23 cellular contexts compared by ENCODE assay signal in the genomic region with DNA sequence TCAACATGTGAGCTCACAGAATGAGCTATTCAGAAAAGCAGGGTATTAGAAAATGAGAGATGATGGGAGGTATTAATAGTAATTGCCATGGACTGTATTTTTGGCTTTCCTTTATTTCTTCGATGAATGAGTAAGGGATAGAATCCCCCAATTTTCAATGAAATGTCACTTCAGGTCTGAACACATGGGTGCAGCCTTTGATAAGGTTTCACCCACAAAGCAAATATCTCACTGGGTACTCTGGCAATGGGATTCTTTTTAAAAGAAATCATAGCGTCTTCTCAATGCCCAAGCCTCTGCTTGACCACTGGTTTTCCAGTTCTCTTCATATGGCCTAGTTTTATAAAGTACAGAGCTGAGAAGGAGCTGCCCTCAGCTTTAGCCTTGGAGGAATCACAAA.
"Had no signal": no experiment of that assay in that cellular context is flagged by ENCODE, and none has a peak within 500 bp of the region (broad histone marks: within the 10 kb centered on the region; RNA-seq: fewer than 3 reads in every experiment).

No MANE protein-coding gene starts in this region.

- H3K27ac ChIP-seq: foreskin keratinocyte, transverse colon had no signal

- ATAC-seq: activated CD4-positive, alpha-beta T cell treated with anti-CD3 and anti-CD28 coated beads for 36 hours; activated T-helper 17 cell treated with anti-CD3 and anti-CD28 coated beads, Interleukin-2, amount 50 U/mL, for 72 hours; foreskin keratinocyte; left lobe of liver; stimulated activated naive B cell treated with anti-CD40 and anti-IgM and Interleukin-4, amounts not matched to agents 10 μg/mL and 1 μg/mL and 100 μg/mL, for 72 hours had no signal

- H3K4me1 ChIP-seq: foreskin keratinocyte, transverse colon had no signal

- H3K4me3 ChIP-seq: lung, transverse colon had no signal

- FAIRE-seq: astrocyte, bronchial epithelial cell, endometrium, kidney, urothelium cell line had no signal

- H3K27me3 ChIP-seq: transverse colon had no signal

- H3K9me3 ChIP-seq: transverse colon had no signal

- DNase-seq: activated B cell treated with CpG ODN at 0.5 μM for 24 hours; activated CD4-positive, alpha-beta T cell treated with anti-CD3 and anti-CD28 coated beads for 36 hours; activated CD4-positive, alpha-beta T cell treated with anti-CD3 and anti-CD28 coated beads, Interleukin-2, amount 50 U/mL, for 4 hours; activated CD8-positive, alpha-beta memory T cell treated with anti-CD3 and anti-CD28 coated beads for 24 hours; activated CD8-positive, alpha-beta memory T cell treated with anti-CD3 and anti-CD28 coated beads, Interleukin-2, amount 50 U/mL, for 4 hours; activated T-cell treated with anti-CD3 and anti-CD28 coated beads, Interleukin-2, amount 50 U/mL, for 24 hours; cortex of kidney; foreskin keratinocyte; kidney; naive B cell; occipital lobe; stimulated activated CD4-positive, alpha-beta T cell treated with anti-CD3 and anti-CD28 coated beads, Interleukin-2, amount 100 ng/mL, for 48 hours; stimulated activated CD8-positive, alpha-beta memory T cell treated with anti-CD3 and anti-CD28 coated beads, Interleukin-4, amount 100 ng/mL, for 48 hours; stimulated activated naive B cell treated with anti-CD40 and anti-IgM and Interleukin-4, amounts not matched to agents 10 μg/mL and 1 μg/mL and 100 μg/mL, for 72 hours; T-helper 9 cell; transverse colon had no signal

- H3K36me3 ChIP-seq: transverse colon had no signal
